In the genomic region with DNA sequence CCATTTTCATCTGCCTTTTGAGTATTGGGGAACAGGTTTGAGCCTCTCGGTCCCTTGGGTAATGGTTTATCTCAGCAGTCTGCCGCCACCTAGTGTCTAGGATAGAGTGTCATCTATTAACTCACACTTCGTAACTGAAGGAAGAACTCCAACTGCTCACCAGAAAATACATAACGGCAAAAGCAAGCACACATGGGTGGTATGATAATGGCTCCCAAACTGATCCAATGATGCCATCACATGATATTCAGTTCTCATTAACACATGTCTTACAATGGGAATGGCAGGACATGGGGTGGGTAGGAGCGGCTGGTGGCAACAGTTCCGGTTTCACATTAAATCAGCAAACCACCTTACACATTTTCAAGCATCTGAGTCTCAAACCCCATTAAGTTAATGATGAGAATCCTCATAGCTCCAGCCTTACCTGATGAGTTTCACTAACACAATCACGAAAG, we compare ENCODE assay signal across 1 cellular context.
TF ChIP-seq lines count a peak whose summit lies in the region.

No MANE protein-coding gene starts in this region.

TF ChIP-seq in IMR-90, 13 proteins besides CTCF, POLR2A, EP300 and RAD21:
- TF ChIP-seq MAFK (IDR thresholded peaks at IDR 0.05; ENCODE audit: low read depth, low read length) = no peak
- no peak for TF ChIP-seq BHLHE40 (IDR thresholded peaks at IDR 0.05; ENCODE audit: low read depth, low read length)
- 0 out of 2 replicates have a peak, but pooled peaks have one; percentile 12 for TF ChIP-seq MAZ (IDR thresholded peaks at IDR 0.05; ENCODE audit: borderline replicate concordance, low read depth, low read length)
- TF ChIP-seq, protein P1, sequence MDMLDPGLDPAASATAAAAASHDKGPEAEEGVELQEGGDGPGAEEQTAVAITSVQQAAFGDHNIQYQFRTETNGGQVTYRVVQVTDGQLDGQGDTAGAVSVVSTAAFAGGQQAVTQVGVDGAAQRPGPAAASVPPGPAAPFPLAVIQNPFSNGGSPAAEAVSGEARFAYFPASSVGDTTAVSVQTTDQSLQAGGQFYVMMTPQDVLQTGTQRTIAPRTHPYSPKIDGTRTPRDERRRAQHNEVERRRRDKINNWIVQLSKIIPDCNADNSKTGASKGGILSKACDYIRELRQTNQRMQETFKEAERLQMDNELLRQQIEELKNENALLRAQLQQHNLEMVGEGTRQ (IDR thresholded peaks at IDR 0.05; ENCODE audit: low read depth, low read length) = no peak
- TF ChIP-seq CEBPB (IDR thresholded peaks at IDR 0.05; ENCODE audit: low read depth, low read length) = no peak
- TF ChIP-seq CHD1 (IDR thresholded peaks at IDR 0.05; ENCODE audit: low read depth, low read length) = no peak
- peak; percentile 77 for TF ChIP-seq SMC3 (IDR thresholded peaks at IDR 0.05; ENCODE audit: low read depth, low read length)
